In genomic region chr6:39338406-39338805, GRCh38 we compare ENCODE assay signal across 19 cellular contexts. TPM values are rescaled to one million over a fixed set of nuclear protein-coding genes. Genes with fewer than 3 reads are reported as not detected.
"Had no signal": no experiment of that assay in that cellular context is flagged by ENCODE, and none has a peak within 500 bp of the region (broad histone marks: within the 10 kb centered on the region; RNA-seq: fewer than 3 reads in every experiment).

No MANE protein-coding gene starts in this region.

- ATAC-seq: activated CD8-positive, alpha-beta T cell treated with anti-CD3 and anti-CD28 coated beads for 36 hours; esophagus mucosa; left cardiac atrium; mucosa of descending colon; T-helper 17 cell had no signal

- H3K27ac ChIP-seq: breast epithelium, dorsolateral prefrontal cortex had no signal

- H3K4me3 ChIP-seq: breast epithelium, dorsolateral prefrontal cortex, lung, mucosa of descending colon had no signal

- H3K4me3 Mint-ChIP-seq: activated CD8-positive, alpha-beta T cell treated with anti-CD3 and anti-CD28 coated beads for 36 hours; nephron; T-helper 17 cell had no signal

- H3K4me1 ChIP-seq: breast epithelium had no signal

- H3K27ac Mint-ChIP-seq: activated CD8-positive, alpha-beta T cell treated with anti-CD3 and anti-CD28 coated beads for 36 hours; T-helper 17 cell had no signal

- DNase-seq: activated CD8-positive, alpha-beta memory T cell treated with anti-CD3 and anti-CD28 coated beads, Interleukin-2, amount 50 U/mL, for 4 hours; activated CD8-positive, alpha-beta T cell treated with anti-CD3 and anti-CD28 coated beads for 36 hours; activated naive CD4-positive, alpha-beta T cell; aorta; dorsolateral prefrontal cortex; glutamatergic neuron; left cardiac atrium; mucosa of descending colon; stimulated activated CD4-positive, alpha-beta T cell treated with anti-CD3 and anti-CD28 coated beads, Interleukin-2, amount 100 ng/mL, for 48 hours; stimulated activated naive CD4-positive, alpha-beta T cell treated with Interleukin-2 at 50 U/mL for 16 hours; T-helper 17 cell; trophoblast cell had no signal

- H3K9me3 ChIP-seq: breast epithelium, mucosa of descending colon had no signal

- H3K27me3 ChIP-seq: breast epithelium, dorsolateral prefrontal cortex had no signal

- H3K36me3 ChIP-seq: breast epithelium had no signal

- H3K9me3 Mint-ChIP-seq: activated CD8-positive, alpha-beta T cell treated with anti-CD3 and anti-CD28 coated beads for 36 hours; nephron had no signal

RNA-seq across cellular contexts. Expression of gene KCNK16, which starts 15.9 kb away (rescaled TPM):
- total RNA-seq: activated CD8-positive, alpha-beta T cell treated with anti-CD3 and anti-CD28 coated beads for 36 hours; aorta; breast epithelium; cerebellum; esophagus mucosa; fibroblast of villous mesenchyme; left cardiac atrium; lung; mucosa of descending colon; osteocyte; T-helper 17 cell had no signal
- polyA plus RNA-seq: aorta, lung had no signal

RNA-seq across cellular contexts. Expression of gene KCNK17, which starts 24.2 kb away (rescaled TPM):
- total RNA-seq: activated CD8-positive, alpha-beta T cell treated with anti-CD3 and anti-CD28 coated beads for 36 hours; fibroblast of villous mesenchyme; osteocyte had no signal
